9 cellular contexts compared by ENCODE assay signal in genomic region chr19:51514866-51515481, GRCh38. TPM values are rescaled to one million over a fixed set of nuclear protein-coding genes. Genes with fewer than 3 reads are reported as not detected.
DNase-seq lines count a peak whose midpoint lies in the region; ATAC-seq and TF ChIP-seq lines count a peak whose summit lies in the region.
"Had no signal": no experiment of that assay in that cellular context is flagged by ENCODE, and none has a peak within 500 bp of the region (broad histone marks: within the 10 kb centered on the region; RNA-seq: fewer than 3 reads in every experiment).

No MANE protein-coding gene starts in this region.

- no peak overlapping the region for H3K27ac Mint-ChIP-seq in activated T-cell treated with anti-CD3 and anti-CD28 coated beads, Interleukin-2, amount 50 U/mL, for 24 hours
- no peak overlapping the region for H3K27ac Mint-ChIP-seq in endothelial cell (ENCODE audit: unreplicated experiment)
- H3K27ac Mint-ChIP-seq in naive thymus-derived CD4-positive, alpha-beta T cell = peak overlapping the region in 1 of 9 donors; percentile 27

- no peak overlapping the region for H3K27ac ChIP-seq in KMS-11
- no peak overlapping the region for H3K27ac ChIP-seq in naive thymus-derived CD4-positive, alpha-beta T cell (ENCODE audit: low read depth, low read length)

- POLR2A ChIA-PET in naive thymus-derived CD4-positive, alpha-beta T cell (lab: Charles Lee) = no interaction called here

- ATAC-seq in naive thymus-derived CD4-positive, alpha-beta T cell = no peak
- ATAC-seq in GM21423 (IDR thresholded peaks at IDR 0.05; ENCODE audit: unreplicated experiment) (no peak), HG03135 (IDR thresholded peaks at IDR 0.05; ENCODE audit: unreplicated experiment) (no peak)

- no peaks in the 10 kb centered on the region for H4K20me1 ChIP-seq in KMS-11 (ENCODE audit: insufficient read depth)

- no peak overlapping the region for H3K9ac ChIP-seq in KMS-11

- in situ Hi-C loops in SK-MEL-5 (cut with HindIII; ENCODE audit: low pct_unique_long_range_greater_than_20kb, low sequenced_read_pairs) = no loop called here

- H3K79me2 ChIP-seq in KMS-11 (ENCODE audit: insufficient read depth, low read depth) = no peaks in the 10 kb centered on the region

- H3K4me3 ChIP-seq in KMS-11 (IDR thresholded peaks at IDR 0.05; ENCODE audit: insufficient read depth, low read depth, low read length) = no peak overlapping the region
- H3K4me3 ChIP-seq in naive thymus-derived CD4-positive, alpha-beta T cell (ENCODE audit: low read length) = no peak overlapping the region

- no peak overlapping the region for H2AFZ ChIP-seq in KMS-11 (ENCODE audit: low read depth)

- no peak overlapping the region for H3K4me3 Mint-ChIP-seq in activated T-cell treated with anti-CD3 and anti-CD28 coated beads, Interleukin-2, amount 50 U/mL, for 24 hours
- no peak overlapping the region for H3K4me3 Mint-ChIP-seq in endothelial cell (ENCODE audit: unreplicated experiment)
- H3K4me3 Mint-ChIP-seq in naive thymus-derived CD4-positive, alpha-beta T cell = no peak overlapping the region
- H3K4me3 Mint-ChIP-seq: central memory CD8-positive, alpha-beta T cell had no signal

- no peaks in the 10 kb centered on the region for H3K4me1 ChIP-seq in KMS-11 (ENCODE audit: low read depth, poor library complexity, severe bottlenecking)
- H3K4me1 ChIP-seq in naive thymus-derived CD4-positive, alpha-beta T cell (ENCODE audit: control insufficient read depth in 2 of 2, insufficient read depth in 2 of 2, low read length in 2 of 2) = no peaks in the 10 kb centered on the region

- peaks cover 43% of the 10 kb centered on the region for H3K27me3 Mint-ChIP-seq in activated T-cell treated with anti-CD3 and anti-CD28 coated beads, Interleukin-2, amount 50 U/mL, for 24 hours
- H3K27me3 Mint-ChIP-seq in endothelial cell (ENCODE audit: unreplicated experiment) = no peaks in the 10 kb centered on the region
- peaks cover 28 to 60% (median 35%) of the 10 kb centered on the region in 5 donors for H3K27me3 Mint-ChIP-seq in naive thymus-derived CD4-positive, alpha-beta T cell

- CTCF ChIA-PET in naive thymus-derived CD4-positive, alpha-beta T cell (lab: Charles Lee) = interaction anchor here (0.7 to 1.9 kb wide), 7 partner anchors 8 to 139 kb away, joined by 3 to 11 read pairs (median 3); no protein-coding TSS in a partner anchor

- no peaks in the 10 kb centered on the region for H3K9me3 Mint-ChIP-seq in activated T-cell treated with anti-CD3 and anti-CD28 coated beads, Interleukin-2, amount 50 U/mL, for 24 hours
- peaks cover 3% of the 10 kb centered on the region for H3K9me3 Mint-ChIP-seq in endothelial cell (ENCODE audit: unreplicated experiment)
- peaks cover 0 to 3% (median 0%) of the 10 kb centered on the region in 11 donors for H3K9me3 Mint-ChIP-seq in naive thymus-derived CD4-positive, alpha-beta T cell
- H3K9me3 Mint-ChIP-seq: central memory CD8-positive, alpha-beta T cell had no signal

- DNase-seq in activated T-cell treated with anti-CD3 and anti-CD28 coated beads for 4 hours (peak; percentile 22), SK-MEL-5 (ENCODE audit: low read depth, low spot score) (peak; percentile 60), endothelial cell (ENCODE audit: low spot score) (peak; percentile 32)
- no peak for DNase-seq in activated T-cell treated with anti-CD3 and anti-CD28 coated beads, Interleukin-2, amount 50 U/mL, for 24 hours
- DNase-seq in naive thymus-derived CD4-positive, alpha-beta T cell = peak in 6 of 9 donors; percentile 2 to 48 (median 36)

- H3K27me3 ChIP-seq in KMS-11 (ENCODE audit: insufficient read depth, low read depth) = no peaks in the 10 kb centered on the region
- no peaks in the 10 kb centered on the region for H3K27me3 ChIP-seq in naive thymus-derived CD4-positive, alpha-beta T cell (ENCODE audit: control insufficient read depth in 2 of 2, insufficient read depth in 2 of 2, low read length in 2 of 2)

- TF ChIP-seq CTCF in KMS-11 (conservative IDR thresholded peaks at IDR 0.05; ENCODE audit: low read depth, low read length) (peak; percentile 87), endothelial cell (IDR thresholded peaks at IDR 0.05; ENCODE audit: unreplicated experiment) (peak; percentile 98)

- H3K36me3 ChIP-seq in KMS-11 (ENCODE audit: insufficient read depth) = no peaks in the 10 kb centered on the region
- H3K36me3 ChIP-seq in naive thymus-derived CD4-positive, alpha-beta T cell (ENCODE audit: control insufficient read depth in 2 of 3, insufficient read depth in 3 of 3, low read length in 3 of 3) = no peaks in the 10 kb centered on the region

- H3K4me2 ChIP-seq in KMS-11 = no peak overlapping the region

- no peaks in the 10 kb centered on the region for H3K36me3 Mint-ChIP-seq in activated T-cell treated with anti-CD3 and anti-CD28 coated beads, Interleukin-2, amount 50 U/mL, for 24 hours (ENCODE audit: low read depth)
- H3K36me3 Mint-ChIP-seq in endothelial cell (ENCODE audit: low read depth, unreplicated experiment) = no peaks in the 10 kb centered on the region
- peaks cover 0 to 4% (median 3%) of the 10 kb centered on the region in 5 donors for H3K36me3 Mint-ChIP-seq in naive thymus-derived CD4-positive, alpha-beta T cell

- peaks cover 24% of the 10 kb centered on the region for H3K4me1 Mint-ChIP-seq in activated T-cell treated with anti-CD3 and anti-CD28 coated beads, Interleukin-2, amount 50 U/mL, for 24 hours (ENCODE audit: low read depth)
- H3K4me1 Mint-ChIP-seq in endothelial cell (ENCODE audit: unreplicated experiment) = no peaks in the 10 kb centered on the region
- peaks cover 0 to under 1% (median 0%) of the 10 kb centered on the region in 7 donors for H3K4me1 Mint-ChIP-seq in naive thymus-derived CD4-positive, alpha-beta T cell
- H3K4me1 Mint-ChIP-seq: central memory CD8-positive, alpha-beta T cell had no signal

- intact Hi-C loops in naive thymus-derived CD4-positive, alpha-beta T cell (cut with micrococcal nuclease) = loop anchor here (1.0 to 2.0 kb wide), 3 partner anchors 42 to 142 kb away; no protein-coding TSS in a partner anchor

- no peaks in the 10 kb centered on the region for H3K9me3 ChIP-seq in naive thymus-derived CD4-positive, alpha-beta T cell (ENCODE audit: control insufficient read depth in 2 of 3, low read length in 3 of 3)

RNA-seq across cellular contexts. Expression of gene SIGLEC12, which starts 13.4 kb away (rescaled TPM):
- total RNA-seq in SK-MEL-5 (2014; rRNA removed; shearing (Covaris generic)) = not detected in 2 replicates
- not detected in 2 replicates for polyA plus RNA-seq in SK-MEL-5 (2015; cell fraction: cytosol; rRNA removed)
- polyA plus RNA-seq in SK-MEL-5 (2015; cell fraction: nucleus; rRNA removed) = not detected in 2 replicates
- not detected for total RNA-seq in endothelial cell (ENCODE audit: unreplicated experiment)
- total RNA-seq in naive thymus-derived CD4-positive, alpha-beta T cell = under 1 TPM in 3 of 5 experiments, not detected in 2; 0.21 to 0.29 (median 0.27) TPM
- under 1 TPM in 1 of 2 donors, not detected in 1; 0.09 TPM for polyA plus RNA-seq in naive thymus-derived CD4-positive, alpha-beta T cell

RNA-seq across cellular contexts. Expression of gene SIGLEC6, which starts 16.5 kb away (rescaled TPM):
- not detected in 2 replicates for total RNA-seq in SK-MEL-5 (2014; rRNA removed; shearing (Covaris generic))
- not detected in 2 replicates for polyA plus RNA-seq in SK-MEL-5 (2015; cell fraction: cytosol; rRNA removed)
- polyA plus RNA-seq in SK-MEL-5 (2015; cell fraction: nucleus; rRNA removed) = not detected in 2 replicates
- not detected for total RNA-seq in endothelial cell (ENCODE audit: unreplicated experiment)
- total RNA-seq in naive thymus-derived CD4-positive, alpha-beta T cell = 1 to 10 TPM in 1 of 5 experiments, under 1 TPM in 4; 0.46 to 2.5 (median 0.64) TPM
- not detected for polyA plus RNA-seq in naive thymus-derived CD4-positive, alpha-beta T cell

RNA-seq across cellular contexts. Expression of gene CEACAM18, which starts 36.6 kb away (rescaled TPM):
- total RNA-seq in SK-MEL-5 (2014; rRNA removed; shearing (Covaris generic)) = not detected in 2 replicates
- polyA plus RNA-seq in SK-MEL-5 (2015; cell fraction: cytosol; rRNA removed) = not detected in 2 replicates
- polyA plus RNA-seq in SK-MEL-5 (2015; cell fraction: nucleus; rRNA removed) = not detected in 2 replicates
- not detected for total RNA-seq in endothelial cell (ENCODE audit: unreplicated experiment)
- not detected for total RNA-seq in naive thymus-derived CD4-positive, alpha-beta T cell
- not detected for polyA plus RNA-seq in naive thymus-derived CD4-positive, alpha-beta T cell

RNA-seq across cellular contexts. Expression of gene ZNF175, which starts 56.1 kb away (rescaled TPM):
- total RNA-seq in SK-MEL-5 (2014; rRNA removed; shearing (Covaris generic)) = 3.0 and 4.7 TPM in 2 replicates
- polyA plus RNA-seq in SK-MEL-5 (2015; cell fraction: cytosol; rRNA removed) = 3.7 and 4.3 TPM in 2 replicates
- polyA plus RNA-seq in SK-MEL-5 (2015; cell fraction: nucleus; rRNA removed) = 13.7 and 17.5 TPM in 2 replicates
- total RNA-seq in endothelial cell (ENCODE audit: unreplicated experiment) = 18.3 TPM
- 10 to 100 TPM in 3 of 5 experiments, 1 to 10 TPM in 2; 6.8 to 19.1 (median 10.2) TPM for total RNA-seq in naive thymus-derived CD4-positive, alpha-beta T cell
- 1 to 10 TPM; 2.6 to 4.8 TPM for polyA plus RNA-seq in naive thymus-derived CD4-positive, alpha-beta T cell

RNA-seq across cellular contexts. Expression of gene SIGLEC8, which starts 56.7 kb away (rescaled TPM):
- total RNA-seq in SK-MEL-5 (2014; rRNA removed; shearing (Covaris generic)) = not detected in 2 replicates
- not detected in 2 replicates for polyA plus RNA-seq in SK-MEL-5 (2015; cell fraction: cytosol; rRNA removed)
- not detected in 2 replicates for polyA plus RNA-seq in SK-MEL-5 (2015; cell fraction: nucleus; rRNA removed)
- total RNA-seq in endothelial cell (ENCODE audit: unreplicated experiment) = not detected
- total RNA-seq in naive thymus-derived CD4-positive, alpha-beta T cell = not detected
- polyA plus RNA-seq in naive thymus-derived CD4-positive, alpha-beta T cell = not detected
